13 cellular contexts compared by ENCODE assay signal in genomic region chr1:46288485-46289133, GRCh38. TPM values are rescaled to one million over a fixed set of nuclear protein-coding genes. Genes with fewer than 3 reads are reported as not detected.
DNase-seq lines count a peak whose midpoint lies in the region; ATAC-seq and TF ChIP-seq lines count a peak whose summit lies in the region.
"Had no signal": no experiment of that assay in that cellular context is flagged by ENCODE, and none has a peak within 500 bp of the region (broad histone marks: within the 10 kb centered on the region; RNA-seq: fewer than 3 reads in every experiment).

No MANE protein-coding gene starts in this region.

- H4K91ac ChIP-seq in trophoblast cell (ENCODE audit: low read depth, low read length) = no peak overlapping the region

- H4K12ac ChIP-seq in trophoblast cell (ENCODE audit: low read depth, low read length) = no peak overlapping the region

- DNase-seq in GM23248 (peak; percentile 80), T-helper 17 cell (no peak), trophoblast cell (peak; percentile 25 to 69), mesothelial cell of epicardium (ENCODE audit: low spot score in 2 of 2, unreplicated experiment in 2 of 2) (no peak), BE2C (no peak)
- DNase-seq: activated B cell treated with CpG ODN at 0.5 μM for 24 hours; activated naive CD4-positive, alpha-beta T cell treated with anti-CD3 and anti-CD28 coated beads, Interleukin-2, amount 50 U/mL, for 16 hours; NCI-H1694 had no signal

- in situ Hi-C loops in GM23248 (cut with MboI) = no loop called here

- H3K27me3 Mint-ChIP-seq in T-helper 17 cell = no peaks in the 10 kb centered on the region
- no peaks in the 10 kb centered on the region for H3K27me3 Mint-ChIP-seq in mesothelial cell of epicardium (ENCODE audit: low read depth)
- H3K27me3 Mint-ChIP-seq: activated B cell treated with CpG ODN at 0.5 μM for 24 hours had no signal

- peaks cover 69% of the 10 kb centered on the region for H3K79me2 ChIP-seq in GM23248 (ENCODE audit: insufficient read depth)
- H3K79me2 ChIP-seq in trophoblast cell (ENCODE audit: control insufficient read depth, insufficient read depth, low read length, poor library complexity) = no peaks in the 10 kb centered on the region

- H3K4me3 ChIP-seq in GM23248 (no peak overlapping the region), trophoblast cell (ENCODE audit: low read depth, low read length) (no peak overlapping the region), BE2C (ENCODE audit: low read depth, low read length) (no peak overlapping the region)
- H3K4me3 ChIP-seq: esophagus muscularis mucosa, right atrium auricular region had no signal

- H3K9me3 ChIP-seq in GM23248 (ENCODE audit: low read depth) = no peaks in the 10 kb centered on the region
- no peaks in the 10 kb centered on the region for H3K9me3 ChIP-seq in T-helper 17 cell (ENCODE audit: control insufficient read depth, low read length, poor library complexity, severe bottlenecking)
- H3K9me3 ChIP-seq in trophoblast cell (ENCODE audit: insufficient read depth, low read depth, low read length) = no peaks in the 10 kb centered on the region
- H3K9me3 ChIP-seq in BE2C = no peaks in the 10 kb centered on the region
- H3K9me3 ChIP-seq: esophagus muscularis mucosa, right atrium auricular region had no signal

- 86 to 93% methylated on average over 1 of the region's 1 CpG for WGBS in GM23248 (ENCODE audit: low coverage in 1 of 2, low lambda C conversion rate in 2 of 2, missing lambda C conversion rate in 2 of 2), 2 experiments
- no CpG with 5 or more reads among the region's 1 CpG for WGBS in trophoblast cell (ENCODE audit: extremely low coverage, insufficient coverage, insufficient read length)

- H3K27ac ChIP-seq in GM23248 (peak overlapping the region; percentile 78), trophoblast cell (ENCODE audit: low read depth, low read length) (peak overlapping the region; percentile 70)
- H3K27ac ChIP-seq: esophagus muscularis mucosa, right atrium auricular region had no signal

- peaks cover 29% of the 10 kb centered on the region for H3K4me1 ChIP-seq in GM23248 (ENCODE audit: insufficient read depth)
- peaks cover 2 to 7% of the 10 kb centered on the region in 2 experiments for H3K4me1 ChIP-seq in trophoblast cell (ENCODE audit: control insufficient read depth in 1 of 2, insufficient read depth in 2 of 2, low read length in 2 of 2)
- H3K4me1 ChIP-seq in BE2C = no peaks in the 10 kb centered on the region
- H3K4me1 ChIP-seq: esophagus muscularis mucosa, right atrium auricular region had no signal

- H2AK5ac ChIP-seq in trophoblast cell (ENCODE audit: low read length) = no peak overlapping the region

- H3K18ac ChIP-seq in trophoblast cell (ENCODE audit: low read length) = no peak overlapping the region

- H3K4me2 ChIP-seq in GM23248 (ENCODE audit: unreplicated experiment) = peak overlapping the region; percentile 13
- no peak overlapping the region for H3K4me2 ChIP-seq in trophoblast cell (ENCODE audit: low read length)

- no peak for TF ChIP-seq CTCF in mesothelial cell of epicardium (IDR thresholded peaks at IDR 0.05; ENCODE audit: unreplicated experiment)
- no peak for TF ChIP-seq CTCF in BE2C (IDR thresholded peaks at IDR 0.05; ENCODE audit: low read depth, low read length)

- H2AFZ ChIP-seq in GM23248 = no peak overlapping the region
- no peak overlapping the region for H2AFZ ChIP-seq in trophoblast cell (ENCODE audit: insufficient read depth, low read length, poor library complexity)

- H2BK12ac ChIP-seq in trophoblast cell (ENCODE audit: low read length) = no peak overlapping the region

- no peak overlapping the region for H3K4ac ChIP-seq in trophoblast cell (ENCODE audit: low read depth, low read length)

- H3F3A ChIP-seq in GM23248 (ENCODE audit: insufficient read depth) = peaks cover 48% of the 10 kb centered on the region

- no peak overlapping the region for H2BK120ac ChIP-seq in trophoblast cell (ENCODE audit: insufficient read depth, low read length, poor library complexity)

- ATAC-seq in T-helper 17 cell (no peak), esophagus mucosa (peak; percentile 44), HG03159 (IDR thresholded peaks at IDR 0.05; ENCODE audit: unreplicated experiment) (no peak)
- ATAC-seq: Panc1 had no signal

- no peak overlapping the region for H3K14ac ChIP-seq in trophoblast cell (ENCODE audit: low read length)

- peaks cover 1% of the 10 kb centered on the region for H3K79me1 ChIP-seq in trophoblast cell (ENCODE audit: low read length)

- peak overlapping the region; percentile 50 for H3K9ac ChIP-seq in GM23248
- no peak overlapping the region for H3K9ac ChIP-seq in trophoblast cell (ENCODE audit: low read length)

- H4K20me1 ChIP-seq in GM23248 (ENCODE audit: insufficient read depth) = no peaks in the 10 kb centered on the region

- H3K23ac ChIP-seq in trophoblast cell (ENCODE audit: low read length) = no peak overlapping the region

- H3K4me1 Mint-ChIP-seq in T-helper 17 cell = peaks cover 8% of the 10 kb centered on the region
- H3K4me1 Mint-ChIP-seq in mesothelial cell of epicardium = no peaks in the 10 kb centered on the region
- H3K4me1 Mint-ChIP-seq: activated B cell treated with CpG ODN at 0.5 μM for 24 hours had no signal

- H3K27me3 ChIP-seq in GM23248 (replicated peaks; ENCODE audit: insufficient read depth) = no peaks in the 10 kb centered on the region
- H3K27me3 ChIP-seq in trophoblast cell (ENCODE audit: insufficient read depth, low read length) = no peaks in the 10 kb centered on the region
- no peaks in the 10 kb centered on the region for H3K27me3 ChIP-seq in BE2C
- H3K27me3 ChIP-seq: esophagus muscularis mucosa, right atrium auricular region had no signal

- no peak overlapping the region for H2BK5ac ChIP-seq in trophoblast cell (ENCODE audit: low read depth, low read length, poor library complexity)

- H3K9me3 Mint-ChIP-seq in mesothelial cell of epicardium = no peaks in the 10 kb centered on the region
- H3K9me3 Mint-ChIP-seq: activated B cell treated with CpG ODN at 0.5 μM for 24 hours had no signal

- H3K27ac Mint-ChIP-seq in T-helper 17 cell = peak overlapping the region; percentile 47
- no peak overlapping the region for H3K27ac Mint-ChIP-seq in mesothelial cell of epicardium
- H3K27ac Mint-ChIP-seq: activated B cell treated with CpG ODN at 0.5 μM for 24 hours had no signal

- H4K8ac ChIP-seq in trophoblast cell (ENCODE audit: low read depth, low read length) = no peak overlapping the region

- no peaks in the 10 kb centered on the region for H3K9me2 ChIP-seq in GM23248 (ENCODE audit: insufficient read depth)

- H3K36me3 Mint-ChIP-seq in T-helper 17 cell (ENCODE audit: low read depth) (peaks cover 2% of the 10 kb centered on the region), mesothelial cell of epicardium (peaks cover 41% of the 10 kb centered on the region)

- H3K36me3 ChIP-seq in GM23248 (ENCODE audit: low read depth) = peaks cover 47% of the 10 kb centered on the region
- H3K36me3 ChIP-seq in trophoblast cell (ENCODE audit: control insufficient read depth in 1 of 2, insufficient read depth in 2 of 2, low read length in 2 of 2) = peaks cover 18 to 31% of the 10 kb centered on the region in 2 experiments
- peaks cover 5% of the 10 kb centered on the region; the same call in 1 of the 2 replicates for H3K36me3 ChIP-seq in BE2C

- no peak overlapping the region for H3K4me3 Mint-ChIP-seq in T-helper 17 cell
- no peak overlapping the region for H3K4me3 Mint-ChIP-seq in mesothelial cell of epicardium
- H3K4me3 Mint-ChIP-seq: activated B cell treated with CpG ODN at 0.5 μM for 24 hours had no signal

RNA-seq across cellular contexts. Expression of gene LRRC41, which starts 14.8 kb away (rescaled TPM):
- total RNA-seq in GM23248 (2014; rRNA removed; shearing (Covaris generic)) = 131 and 133 TPM in 2 replicates
- polyA plus RNA-seq in GM23248 (2016; fragmentation: Nextera tagmentation; extraction: Ambion mirVana) = 103 and 108 TPM in 2 replicates
- 10 to 100 TPM; 30.0 to 30.1 TPM for total RNA-seq in T-helper 17 cell
- total RNA-seq in esophagus mucosa = 42.0 TPM
- polyA plus RNA-seq in trophoblast cell (2013) = 43.6 and 44.3 TPM in 2 replicates
- 116 to 122 TPM (median 120 TPM) in 3 replicates for total RNA-seq in mesothelial cell of epicardium
- polyA plus RNA-seq in BE2C (2012; ENCODE audit: insufficient read depth, insufficient read length, low read depth) = 40.4 TPM

RNA-seq across cellular contexts. Expression of gene UQCRH, which starts 14.9 kb away (rescaled TPM):
- 334 and 337 TPM in 2 replicates for total RNA-seq in GM23248 (2014; rRNA removed; shearing (Covaris generic))
- 237 and 238 TPM in 2 replicates for polyA plus RNA-seq in GM23248 (2016; fragmentation: Nextera tagmentation; extraction: Ambion mirVana)
- total RNA-seq in T-helper 17 cell (100 to 1,000 TPM in 1 of 2 donors, 10 to 100 TPM in 1; 91.0 to 123 TPM), esophagus mucosa (291 TPM), mesothelial cell of epicardium (205 to 211 TPM (median 209 TPM) in 3 replicates)
- 434 and 442 TPM in 2 replicates for polyA plus RNA-seq in trophoblast cell (2013)
- polyA plus RNA-seq in BE2C (2012; ENCODE audit: insufficient read depth, insufficient read length, low read depth) = 422 TPM

RNA-seq across cellular contexts. Expression of gene RAD54L, which starts 41.0 kb away (rescaled TPM):
- total RNA-seq in GM23248 (2014; rRNA removed; shearing (Covaris generic)) = 1.9 and 3.0 TPM in 2 replicates
- 4.4 and 4.9 TPM in 2 replicates for polyA plus RNA-seq in GM23248 (2016; fragmentation: Nextera tagmentation; extraction: Ambion mirVana)
- total RNA-seq in T-helper 17 cell (under 1 TPM; 0.72 to 0.73 TPM), esophagus mucosa (5.2 TPM), mesothelial cell of epicardium (11.2 to 12.2 TPM (median 11.7 TPM) in 3 replicates)
- polyA plus RNA-seq in trophoblast cell (2013) = 9.1 and 9.9 TPM in 2 replicates
- 1.2 TPM for polyA plus RNA-seq in BE2C (2012; ENCODE audit: insufficient read depth, insufficient read length, low read depth)
- total RNA-seq: right atrium auricular region had no signal

RNA-seq across cellular contexts. Expression of gene NSUN4, which starts 52.0 kb away (rescaled TPM):
- 11.7 and 12.5 TPM in 2 replicates for total RNA-seq in GM23248 (2014; rRNA removed; shearing (Covaris generic))
- polyA plus RNA-seq in GM23248 (2016; fragmentation: Nextera tagmentation; extraction: Ambion mirVana) = 11.4 and 14.9 TPM in 2 replicates
- total RNA-seq in T-helper 17 cell (10 to 100 TPM; 30.5 to 40.0 TPM), esophagus mucosa (18.5 TPM), mesothelial cell of epicardium (21.0 to 24.2 TPM (median 23.5 TPM) in 3 replicates)
- 13.0 and 13.8 TPM in 2 replicates for polyA plus RNA-seq in trophoblast cell (2013)
- 18.8 TPM for polyA plus RNA-seq in BE2C (2012; ENCODE audit: insufficient read depth, insufficient read length, low read depth)

Comparison
In these comparisons a context has a peak if more than half of its experiments do, and no peak if none do; other contexts are left out.
1. DNase-seq: peak in GM23248 (single experiment) and trophoblast cell (2 of 2); none in T-helper 17 cell (0 of 3), mesothelial cell of epicardium (0 of 2) and BE2C (single experiment).